In genomic region chr1:172040466-172040865, GRCh38 we compare ENCODE assay signal across 13 cellular contexts.
A peak's percentile ranks its signal among the peaks of the same experiment; 100 is the strongest.
DNase-seq lines count a peak whose midpoint lies in the region; ATAC-seq and TF ChIP-seq lines count a peak whose summit lies in the region.
"Had no signal": no experiment of that assay in that cellular context is flagged by ENCODE, and none has a peak within 500 bp of the region (broad histone marks: within the 10 kb centered on the region; RNA-seq: fewer than 3 reads in every experiment).

No MANE protein-coding gene starts in this region.

- H3K27ac Mint-ChIP-seq in activated CD8-positive, alpha-beta T cell treated with anti-CD3 and anti-CD28 coated beads for 36 hours = no peak overlapping the region
- H3K27ac Mint-ChIP-seq: CD4-positive, CD25-positive, alpha-beta regulatory T cell; endodermal cell had no signal

- intact Hi-C loops in upper lobe of right lung (cut with DNase I) = no loop called here
- intact Hi-C loops in activated CD8-positive, alpha-beta T cell treated with anti-CD3 and anti-CD28 coated beads for 36 hours (cut with micrococcal nuclease) = no loop called here

- H3K4me3 ChIP-seq in epithelial cell of esophagus (ENCODE audit: low read length) (no peak overlapping the region), osteoblast (ENCODE audit: insufficient read depth, low read length) (no peak overlapping the region), upper lobe of right lung (no peak overlapping the region)

- H3K4me1 Mint-ChIP-seq in activated CD8-positive, alpha-beta T cell treated with anti-CD3 and anti-CD28 coated beads for 36 hours (ENCODE audit: low read depth) = peaks cover 8% of the 10 kb centered on the region
- H3K4me1 Mint-ChIP-seq: endodermal cell had no signal

- H3K4me1 ChIP-seq in osteoblast (ENCODE audit: insufficient read depth, low read length) (peaks cover 11% of the 10 kb centered on the region), upper lobe of right lung (no peaks in the 10 kb centered on the region)

- POLR2A ChIA-PET in activated CD8-positive, alpha-beta T cell treated with anti-CD3 and anti-CD28 coated beads for 36 hours (lab: Charles Lee) = no interaction called here

- peak overlapping the region; percentile 33 for H3K4me2 ChIP-seq in osteoblast (ENCODE audit: insufficient read depth, low read length)

- H3K36me3 ChIP-seq in osteoblast (ENCODE audit: insufficient read depth, low read length) (no peaks in the 10 kb centered on the region), upper lobe of right lung (no peaks in the 10 kb centered on the region)

- H3K4me3 Mint-ChIP-seq in activated CD8-positive, alpha-beta T cell treated with anti-CD3 and anti-CD28 coated beads for 36 hours = no peak overlapping the region
- H3K4me3 Mint-ChIP-seq: CD4-positive, CD25-positive, alpha-beta regulatory T cell; endodermal cell had no signal

- TF ChIP-seq CTCF in epithelial cell of esophagus (IDR thresholded peaks at IDR 0.05; ENCODE audit: insufficient read depth, low read depth, low read length, missing control alignments) (no peak), osteoblast (IDR thresholded peaks at IDR 0.05; ENCODE audit: extremely low read depth, low read depth, low read length) (no peak), upper lobe of right lung (IDR thresholded peaks at IDR 0.05) (no peak)
- TF ChIP-seq CTCF in activated CD8-positive, alpha-beta T cell treated with anti-CD3 and anti-CD28 coated beads for 36 hours (IDR thresholded peaks at IDR 0.05) = no peak

- H3K27me3 ChIP-seq in osteoblast (ENCODE audit: insufficient read depth, low read length) (no peaks in the 10 kb centered on the region), upper lobe of right lung (no peaks in the 10 kb centered on the region)

- H3K9me3 Mint-ChIP-seq in activated CD8-positive, alpha-beta T cell treated with anti-CD3 and anti-CD28 coated beads for 36 hours = peaks cover 4% of the 10 kb centered on the region
- H3K9me3 Mint-ChIP-seq: endodermal cell had no signal

- H3K79me2 ChIP-seq in osteoblast (ENCODE audit: insufficient read depth, low read length) = no peaks in the 10 kb centered on the region

- H3K36me3 Mint-ChIP-seq in activated CD8-positive, alpha-beta T cell treated with anti-CD3 and anti-CD28 coated beads for 36 hours (ENCODE audit: low read depth) = peaks cover 3% of the 10 kb centered on the region

- H3K27me3 Mint-ChIP-seq in activated CD8-positive, alpha-beta T cell treated with anti-CD3 and anti-CD28 coated beads for 36 hours = no peaks in the 10 kb centered on the region
- H3K27me3 Mint-ChIP-seq: CD4-positive, CD25-positive, alpha-beta regulatory T cell had no signal

- peak overlapping the region; percentile 39 for H2AFZ ChIP-seq in osteoblast (ENCODE audit: low read length)

- no peaks in the 10 kb centered on the region for H4K20me1 ChIP-seq in osteoblast (ENCODE audit: insufficient read depth, low read length)

- H3K9me3 ChIP-seq in osteoblast (ENCODE audit: low read depth, low read length) = no peaks in the 10 kb centered on the region
- H3K9me3 ChIP-seq in upper lobe of right lung = no peaks in the 10 kb centered on the region

- H3K27ac ChIP-seq in osteoblast (ENCODE audit: low read depth, low read length) (no peak overlapping the region), upper lobe of right lung (no peak overlapping the region)
- H3K27ac ChIP-seq: HL-60 had no signal

- DNase-seq in EL = peak; percentile 82
- peak; percentile 8 for DNase-seq in RKO (ENCODE audit: low spot score)
- peak; percentile 92 for DNase-seq in epithelial cell of esophagus (ENCODE audit: low read depth)
- DNase-seq in osteoblast (ENCODE audit: insufficient read length, low spot score, missing footprints) = no peak
- DNase-seq in NCI-H526 (lab: John Stamatoyannopoulos, UW) = no peak
- DNase-seq in upper lobe of right lung = no peak
- no peak for DNase-seq in OCI-M1 (lab: John Stamatoyannopoulos, UW)
- no peak for DNase-seq in activated CD8-positive, alpha-beta T cell treated with anti-CD3 and anti-CD28 coated beads for 36 hours
- DNase-seq: activated CD8-positive, alpha-beta memory T cell treated with anti-CD3 and anti-CD28 coated beads, Interleukin-2, amount 50 U/mL, for 4 hours; CD4-positive, CD25-positive, alpha-beta regulatory T cell; NCI-H446 treated with DMSO at 0.1 percent for 48 hours had no signal

- CTCF ChIA-PET in activated CD8-positive, alpha-beta T cell treated with anti-CD3 and anti-CD28 coated beads for 36 hours (lab: Charles Lee) = no interaction called here

- ATAC-seq in upper lobe of right lung = no peak
- no peak for ATAC-seq in activated CD8-positive, alpha-beta T cell treated with anti-CD3 and anti-CD28 coated beads for 36 hours

Comparison
In these comparisons a context has a peak if more than half of its experiments do, and no peak if none do; other contexts are left out.
1. DNase-seq: peak in EL (single experiment), RKO (single experiment) and epithelial cell of esophagus (single experiment); none in osteoblast (single experiment), NCI-H526 (0 of 2), upper lobe of right lung (single experiment), OCI-M1 (single experiment) and activated CD8-positive, alpha-beta T cell treated with anti-CD3 and anti-CD28 coated beads for 36 hours (single experiment).